12 cellular contexts compared by ENCODE assay signal in genomic region chr1:115837762-115838421, GRCh38. TPM values are rescaled to one million over a fixed set of nuclear protein-coding genes. Genes with fewer than 3 reads are reported as not detected.
DNase-seq lines count a peak whose midpoint lies in the region; ATAC-seq and TF ChIP-seq lines count a peak whose summit lies in the region.
"Had no signal": no experiment of that assay in that cellular context is flagged by ENCODE, and none has a peak within 500 bp of the region (broad histone marks: within the 10 kb centered on the region; RNA-seq: fewer than 3 reads in every experiment).

No MANE protein-coding gene starts in this region.

- H3K27me3 ChIP-seq in testis: peaks cover 3% of the 10 kb centered on the region
- peaks cover 45% of the 10 kb centered on the region for H3K27me3 ChIP-seq in PC-3 (ENCODE audit: low read length)

- TF ChIP-seq POLR2A in lower leg skin (IDR thresholded peaks at IDR 0.05) (no peak), testis (IDR thresholded peaks at IDR 0.05) (no peak)

- peak overlapping the region; percentile 2 for H3K4me3 ChIP-seq in lower leg skin (ENCODE audit: low read depth, poor library complexity, severe bottlenecking)
- H3K4me3 ChIP-seq in testis: peak overlapping the region; percentile 32 to 40
- H3K4me3 ChIP-seq in PC-3 (ENCODE audit: low read length): no peak overlapping the region

- H3K4me3 Mint-ChIP-seq in activated naive CD4-positive, alpha-beta T cell treated with anti-CD3 and anti-CD28 coated beads, Interleukin-2, amount 10 ng/mL, durations not matched to agents 7 days and 5 days: no peak overlapping the region
- H3K4me3 Mint-ChIP-seq in brain: peak overlapping the region; percentile 42 to 79 (median 75)
- H3K4me3 Mint-ChIP-seq: activated CD8-positive, alpha-beta memory T cell treated with anti-CD3 and anti-CD28 coated beads, Interleukin-2, amount 10 ng/mL, durations not matched to agents 7 days and 5 days had no signal

- H3K4me1 ChIP-seq in testis: peaks cover 7% of the 10 kb centered on the region
- H3K4me1 ChIP-seq in PC-3 (ENCODE audit: insufficient read depth, low read length): no peaks in the 10 kb centered on the region; the same call in 1 of the 2 replicates

- H3K4me2 ChIP-seq in PC-3 (ENCODE audit: low read length): no peak overlapping the region

- no peaks in the 10 kb centered on the region for H3K9me3 Mint-ChIP-seq in activated naive CD4-positive, alpha-beta T cell treated with anti-CD3 and anti-CD28 coated beads, Interleukin-2, amount 10 ng/mL, durations not matched to agents 7 days and 5 days
- peaks cover 0 to 14% (median 2%) of the 10 kb centered on the region in 5 experiments for H3K9me3 Mint-ChIP-seq in brain

- H3K9ac ChIP-seq in PC-3 (ENCODE audit: low read length): no peak overlapping the region

- peaks cover 75% of the 10 kb centered on the region for H3K27me3 Mint-ChIP-seq in activated naive CD4-positive, alpha-beta T cell treated with anti-CD3 and anti-CD28 coated beads, Interleukin-2, amount 10 ng/mL, durations not matched to agents 7 days and 5 days
- peaks cover 89% of the 10 kb centered on the region for H3K27me3 Mint-ChIP-seq in brain

- H2AFZ ChIP-seq in PC-3 (ENCODE audit: low read length): no peak overlapping the region

- H3K79me2 ChIP-seq in PC-3 (ENCODE audit: low read length): no peaks in the 10 kb centered on the region

- H3K9me3 ChIP-seq in testis: no peaks in the 10 kb centered on the region
- no peaks in the 10 kb centered on the region for H3K9me3 ChIP-seq in PC-3 (ENCODE audit: low read length)
- H3K9me3 ChIP-seq: tibial nerve had no signal

- peaks cover 8% of the 10 kb centered on the region for H3K4me1 Mint-ChIP-seq in activated naive CD4-positive, alpha-beta T cell treated with anti-CD3 and anti-CD28 coated beads, Interleukin-2, amount 10 ng/mL, durations not matched to agents 7 days and 5 days
- peaks cover 14% of the 10 kb centered on the region for H3K4me1 Mint-ChIP-seq in brain

- POLR2A ChIA-PET in PC-3 (lab: Charles Lee; ENCODE audit: unreplicated experiment): no interaction called here

- intact Hi-C loops in lower leg skin (cut with DNase I; ENCODE audit: low total_unique reads) (no loop called here), testis (cut with DNase I; ENCODE audit: low total_unique reads) (no loop called here), PC-3 (cut with micrococcal nuclease) (no loop called here)

- H3K27ac ChIP-seq in testis (no peak overlapping the region), PC-3 (ENCODE audit: low read length) (no peak overlapping the region)
- H3K27ac ChIP-seq: tibial nerve had no signal

- no peak for ATAC-seq in GM21529 (IDR thresholded peaks at IDR 0.05; ENCODE audit: unreplicated experiment)
- ATAC-seq in PC-3: no peak
- no peak for ATAC-seq in HG03571 (IDR thresholded peaks at IDR 0.05; ENCODE audit: unreplicated experiment)
- ATAC-seq: activated CD8-positive, alpha-beta memory T cell treated with anti-CD3 and anti-CD28 coated beads, Interleukin-2, amount 10 ng/mL, durations not matched to agents 7 days and 5 days had no signal

- H3K36me3 Mint-ChIP-seq in activated naive CD4-positive, alpha-beta T cell treated with anti-CD3 and anti-CD28 coated beads, Interleukin-2, amount 10 ng/mL, durations not matched to agents 7 days and 5 days: no peaks in the 10 kb centered on the region
- H3K36me3 Mint-ChIP-seq in brain: no peaks in the 10 kb centered on the region
- H3K36me3 Mint-ChIP-seq: activated CD8-positive, alpha-beta memory T cell treated with anti-CD3 and anti-CD28 coated beads, Interleukin-2, amount 10 ng/mL, durations not matched to agents 7 days and 5 days had no signal

- no peak for TF ChIP-seq CTCF in brain (conservative IDR thresholded peaks at IDR 0.05)
- TF ChIP-seq CTCF in lower leg skin (IDR thresholded peaks at IDR 0.05): no peak
- no peak for TF ChIP-seq CTCF in testis (IDR thresholded peaks at IDR 0.05)
- no peak for TF ChIP-seq CTCF in PC-3 (conservative IDR thresholded peaks at IDR 0.05; ENCODE audit: low read depth, low read length)

- CTCF ChIA-PET in activated naive CD4-positive, alpha-beta T cell treated with anti-CD3 and anti-CD28 coated beads, Interleukin-2, amount 10 ng/mL, durations not matched to agents 7 days and 5 days (lab: Charles Lee): no interaction called here
- CTCF ChIA-PET in PC-3 (lab: Charles Lee): no interaction called here

- H3F3A ChIP-seq in PC-3 (ENCODE audit: low read length, unreplicated experiment): no peaks in the 10 kb centered on the region

- no peaks in the 10 kb centered on the region for H3K36me3 ChIP-seq in testis (ENCODE audit: low read depth, missing control alignments)
- no peaks in the 10 kb centered on the region for H3K36me3 ChIP-seq in PC-3 (ENCODE audit: low read depth, low read length)
- H3K36me3 ChIP-seq: tibial nerve had no signal

- no peak for DNase-seq in activated naive CD4-positive, alpha-beta T cell treated with anti-CD3 and anti-CD28 coated beads, Interleukin-2, amount 10 ng/mL, durations not matched to agents 7 days and 5 days
- no peak for DNase-seq in activated naive CD4-positive, alpha-beta T cell treated with anti-CD3 and anti-CD28 coated beads, Interleukin-2, amount 50 U/mL, for 16 hours
- DNase-seq in lower leg skin (ENCODE audit: low spot score in 2 of 2): no peak
- DNase-seq in testis: peak; percentile 17
- no peak for DNase-seq in PC-3
- DNase-seq: activated CD8-positive, alpha-beta memory T cell treated with anti-CD3 and anti-CD28 coated beads, Interleukin-2, amount 10 ng/mL, durations not matched to agents 7 days and 5 days had no signal

- no peaks in the 10 kb centered on the region for H3K9me2 ChIP-seq in PC-3 (replicated peaks; ENCODE audit: low read length)

- H3K27ac Mint-ChIP-seq in activated naive CD4-positive, alpha-beta T cell treated with anti-CD3 and anti-CD28 coated beads, Interleukin-2, amount 10 ng/mL, durations not matched to agents 7 days and 5 days: peak overlapping the region; percentile 42
- H3K27ac Mint-ChIP-seq in brain: peak overlapping the region in 2 of 5 experiments; percentile 76 to 83
- H3K27ac Mint-ChIP-seq: activated CD8-positive, alpha-beta memory T cell treated with anti-CD3 and anti-CD28 coated beads, Interleukin-2, amount 10 ng/mL, durations not matched to agents 7 days and 5 days had no signal

- WGBS in lower leg skin, 2 donors: 1 to 8% methylated on average over 22 to 37 of the region's 78 CpGs
- 3% methylated on average over 71 of the region's 78 CpGs; no CpG with 5 or more reads in 1 of the 2 donors for WGBS in testis, 2 donors

- no TSS peak for BruUV-seq in PC-3 (replicated peaks; lab: Mats Ljungman, UMichigan)

- no peaks in the 10 kb centered on the region for H4K20me1 ChIP-seq in PC-3 (ENCODE audit: low read length)

RNA-seq across cellular contexts. Expression of gene NHLH2, which starts 3.0 kb away (rescaled TPM):
- polyA plus RNA-seq in brain (ENCODE audit: insufficient read depth, low read depth, low replicate concordance) (not detected), testis (ENCODE audit: insufficient read depth, low read depth, low replicate concordance) (0.53 TPM)
- total RNA-seq in lower leg skin (under 1 TPM; 0.25 to 0.88 (median 0.47) TPM), testis (1 to 10 TPM; 1.7 to 3.1 TPM), PC-3 (2014; rRNA removed) (not detected in 2 replicates)
- total RNA-seq: activated CD8-positive, alpha-beta memory T cell treated with anti-CD3 and anti-CD28 coated beads, Interleukin-2, amount 10 ng/mL, durations not matched to agents 7 days and 5 days; fibroblast of lung; posterior vena cava had no signal
- polyA plus RNA-seq: fibroblast of lung had no signal
